8 cellular contexts compared by ENCODE assay signal in genomic region chr16:75494696-75495601, GRCh38. TPM values are rescaled to one million over a fixed set of nuclear protein-coding genes. Genes with fewer than 3 reads are reported as not detected.
A peak's percentile ranks its signal among the peaks of the same experiment; 100 is the strongest.
DNase-seq lines count a peak whose midpoint lies in the region; ATAC-seq, FAIRE-seq and TF ChIP-seq lines count a peak whose summit lies in the region.

Gene CHST6 (minus strand): TSS chr16:75495441. CDS start chr16:75479828, 15,613 bp downstream.

- TF ChIP-seq EP300 in ovary (IDR thresholded peaks at IDR 0.05) = no peak

- H3K36me3 ChIP-seq in A673 (ENCODE audit: insufficient read depth, low read length, poor library complexity, severe bottlenecking) = no peaks in the 10 kb centered on the region
- H3K36me3 ChIP-seq in ovary = no peaks in the 10 kb centered on the region

- intact Hi-C loops in A673 (cut with micrococcal nuclease; ENCODE audit: unreplicated experiment) (no loop called here), ovary (cut with DNase I) (no loop called here)

- H3K27ac ChIP-seq in A673 (ENCODE audit: low read depth, low read length, poor library complexity, severe bottlenecking) (no peak within 1 kb of the TSS), ovary (no peak within 1 kb of the TSS)

- no peak within 1 kb of the TSS for H3K27ac Mint-ChIP-seq in activated T-cell treated with anti-CD3 and anti-CD28 coated beads, Interleukin-2, amount 50 U/mL, for 72 hours
- H3K27ac Mint-ChIP-seq in glutamatergic neuron (ENCODE audit: unreplicated experiment) = no peak within 1 kb of the TSS

- no peak for TF ChIP-seq CTCF in A673 (conservative IDR thresholded peaks at IDR 0.05; ENCODE audit: low read depth, low read length)
- no peak for TF ChIP-seq CTCF in glutamatergic neuron (IDR thresholded peaks at IDR 0.05; ENCODE audit: partially characterized antibody, unreplicated experiment)
- TF ChIP-seq CTCF in ovary (IDR thresholded peaks at IDR 0.05) = no peak

- DNase-seq in A673 (ENCODE audit: low spot score) = peak; percentile 57
- DNase-seq in activated T-cell treated with anti-CD3 and anti-CD28 coated beads, Interleukin-2, amount 50 U/mL, for 72 hours = peak; percentile 40 to 52
- DNase-seq in glutamatergic neuron = peak; percentile 38
- no peak for DNase-seq in ovary
- no peak for DNase-seq in SIG-M5 (lab: John Stamatoyannopoulos, UW)
- no peak for DNase-seq in H54 (ENCODE audit: insufficient read length, low spot score)

- H3K9me3 ChIP-seq in A673 (ENCODE audit: low read depth, low read length, poor library complexity, severe bottlenecking) (no peaks in the 10 kb centered on the region), ovary (no peaks in the 10 kb centered on the region)

- no TSS peak for BruUV-seq in A673 (replicated peaks; lab: Mats Ljungman, UMichigan)

- TF ChIP-seq POLR2A in GM18505 (IDR thresholded peaks at IDR 0.05; ENCODE audit: borderline replicate concordance, extremely low read depth, insufficient read depth, insufficient read length) (peak; percentile 59), ovary (IDR thresholded peaks at IDR 0.05) (no peak), H54 (IDR thresholded peaks at IDR 0.05; ENCODE audit: low read depth, low read length) (no peak)

- 1 to 2% (median 1%) methylated on average over 50 to 66 of the region's 66 CpGs for WGBS in ovary, 3 donors

- H3K9me3 Mint-ChIP-seq in activated T-cell treated with anti-CD3 and anti-CD28 coated beads, Interleukin-2, amount 50 U/mL, for 72 hours = no peaks in the 10 kb centered on the region
- H3K9me3 Mint-ChIP-seq in glutamatergic neuron (ENCODE audit: unreplicated experiment) = no peaks in the 10 kb centered on the region

- FAIRE-seq in H54 (lab: Jason Lieb, UNC) = no peak

- H3K4me3 Mint-ChIP-seq in activated T-cell treated with anti-CD3 and anti-CD28 coated beads, Interleukin-2, amount 50 U/mL, for 72 hours = peak within 1 kb of the TSS; percentile 78 to 80
- H3K4me3 Mint-ChIP-seq in glutamatergic neuron (ENCODE audit: unreplicated experiment) = peak within 1 kb of the TSS; percentile 88

- peak within 1 kb of the TSS; percentile 51 for H3K4me3 ChIP-seq in A673 (ENCODE audit: low read depth, low read length, poor library complexity, severe bottlenecking)
- H3K4me3 ChIP-seq in ovary = peak within 1 kb of the TSS; percentile 22

- POLR2A ChIA-PET in A673 (lab: Charles Lee; ENCODE audit: low non-redundant PET) = interaction anchor here (0.6 to 0.7 kb wide), 3 partner anchors 20 to 764 kb away, joined by 3 to 5 read pairs (median 3); no protein-coding TSS in a partner anchor

- peaks cover 22% of the 10 kb centered on the region for H3K27me3 Mint-ChIP-seq in activated T-cell treated with anti-CD3 and anti-CD28 coated beads, Interleukin-2, amount 50 U/mL, for 72 hours (ENCODE audit: low read depth)
- peaks cover 5% of the 10 kb centered on the region for H3K27me3 Mint-ChIP-seq in glutamatergic neuron (ENCODE audit: unreplicated experiment)

- no peaks in the 10 kb centered on the region for H3K36me3 Mint-ChIP-seq in activated T-cell treated with anti-CD3 and anti-CD28 coated beads, Interleukin-2, amount 50 U/mL, for 72 hours (ENCODE audit: insufficient read depth in 2 of 2)
- H3K36me3 Mint-ChIP-seq in glutamatergic neuron (ENCODE audit: unreplicated experiment) = no peaks in the 10 kb centered on the region

- peaks cover 8% of the 10 kb centered on the region for H3K4me1 Mint-ChIP-seq in activated T-cell treated with anti-CD3 and anti-CD28 coated beads, Interleukin-2, amount 50 U/mL, for 72 hours (ENCODE audit: low read depth)
- peaks cover 14% of the 10 kb centered on the region for H3K4me1 Mint-ChIP-seq in glutamatergic neuron (ENCODE audit: low read depth, unreplicated experiment)

- H3K27me3 ChIP-seq in A673 (replicated peaks; ENCODE audit: insufficient read depth, low read depth, low read length, poor library complexity) = no peaks in the 10 kb centered on the region
- H3K27me3 ChIP-seq in ovary = no peaks in the 10 kb centered on the region

- peaks cover 44% of the 10 kb centered on the region for H3K4me1 ChIP-seq in A673 (ENCODE audit: insufficient read depth, low read length, poor library complexity, severe bottlenecking)
- H3K4me1 ChIP-seq in ovary (ENCODE audit: insufficient read depth) = peaks cover 2% of the 10 kb centered on the region

- ATAC-seq in GM18505 (IDR thresholded peaks at IDR 0.05; ENCODE audit: unreplicated experiment) (peak; percentile 62), HG03103 (IDR thresholded peaks at IDR 0.05; ENCODE audit: low read depth, unreplicated experiment) (peak; percentile 91)
- ATAC-seq in activated T-cell treated with anti-CD3 and anti-CD28 coated beads, Interleukin-2, amount 50 U/mL, for 72 hours (replicated peaks in 1 of 2) = peak; percentile 82 to 87

- CTCF ChIA-PET in A673 (lab: Charles Lee) = no interaction called here

RNA-seq across cellular contexts. Expression of gene CHST6, which starts in this region (rescaled TPM):
- 4.5 and 5.0 TPM in 2 replicates for total RNA-seq in A673 (2021)
- total RNA-seq in activated T-cell treated with anti-CD3 and anti-CD28 coated beads, Interleukin-2, amount 50 U/mL, for 72 hours = under 1 TPM; 0.07 TPM
- total RNA-seq in glutamatergic neuron (ENCODE audit: unreplicated experiment) = 4.0 TPM
- total RNA-seq in ovary = 1 to 10 TPM in 2 of 7 donors, under 1 TPM in 5; 0.05 to 1.4 (median 0.50) TPM
- polyA plus RNA-seq in ovary = under 1 TPM; 0.04 to 0.83 TPM

Comparison
In these comparisons a context has a peak if more than half of its experiments do, and no peak if none do; other contexts are left out.
1. Peak in DNase-seq and ATAC-seq in activated T-cell treated with anti-CD3 and anti-CD28 coated beads, Interleukin-2, amount 50 U/mL, for 72 hours; RNA of the gene not detected or under 1 TPM.
2. DNase-seq: peak in A673 (single experiment) and glutamatergic neuron (single experiment); none in ovary (0 of 5), SIG-M5 (single experiment) and H54 (single experiment).
3. Peak in every context shown above with its lines, with median percentiles within 50 percentile points of each other: ATAC-seq.